8 cellular contexts compared by ENCODE assay signal in the genomic region with DNA sequence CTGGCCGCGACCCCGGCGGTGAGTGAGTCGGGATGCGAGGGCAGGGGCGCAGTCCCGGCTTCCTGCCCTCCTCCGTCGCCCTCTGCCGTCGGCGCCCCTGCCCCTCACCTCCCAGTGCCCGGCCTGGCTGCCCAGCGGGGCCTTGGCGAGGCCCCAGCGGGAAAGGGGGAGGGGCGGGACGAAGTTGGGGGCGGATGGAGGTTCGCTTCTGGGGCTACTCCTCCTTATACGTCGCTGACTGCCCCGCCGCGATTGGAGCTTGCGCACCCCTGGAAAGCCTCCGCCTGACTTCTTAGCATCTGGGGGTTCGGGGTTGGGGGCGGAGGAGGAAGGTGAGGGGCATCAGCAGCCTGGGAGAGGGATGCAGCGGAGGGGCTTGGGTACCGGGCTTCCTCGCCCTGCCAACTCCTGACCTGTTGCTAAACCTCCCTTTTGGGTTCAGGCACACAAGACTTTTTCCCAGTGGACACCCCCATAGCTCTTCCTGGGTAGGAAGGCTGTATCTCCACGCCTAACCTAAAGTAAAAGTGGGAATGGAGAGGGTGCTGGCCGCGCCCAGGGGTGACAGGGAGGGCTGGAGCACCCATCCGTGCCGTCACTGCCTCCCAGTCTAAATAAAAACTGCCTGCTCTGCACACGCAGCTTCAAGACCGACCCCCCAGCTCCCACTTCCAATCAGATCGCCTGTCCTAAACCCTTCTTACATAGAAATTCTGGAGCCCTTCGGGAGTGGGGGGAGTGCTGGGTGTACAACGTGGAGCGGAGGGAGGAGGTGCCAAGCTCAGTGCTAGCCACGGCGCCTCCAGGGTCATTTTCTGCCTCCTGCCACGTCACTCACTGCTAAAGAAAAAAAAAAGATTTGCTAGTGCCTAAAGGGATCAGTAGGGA. TPM values are rescaled to one million over a fixed set of nuclear protein-coding genes. Genes with fewer than 3 reads are reported as not detected.
DNase-seq lines count a peak whose midpoint lies in the region; ATAC-seq, FAIRE-seq and TF ChIP-seq lines count a peak whose summit lies in the region.

No MANE protein-coding gene starts in this region.

- 0% methylated on average over 41 to 47 of the region's 47 CpGs for WGBS in small intestine, 3 donors

- H3K4me1 ChIP-seq in small intestine (ENCODE audit: control insufficient read depth in 2 of 2, insufficient read depth in 1 of 2, low read depth in 1 of 2, low read length in 1 of 2) = no peaks in the 10 kb centered on the region

- H3K27ac ChIP-seq in WERI-Rb-1 (peak overlapping the region; percentile 77), small intestine (ENCODE audit: low read depth in 1 of 2, low read length in 1 of 2) (peak overlapping the region; percentile 98 to 99)

- H3K4me3 ChIP-seq in WERI-Rb-1 (ENCODE audit: low read depth, low read length) (peak overlapping the region; percentile 97), bronchial epithelial cell (ENCODE audit: low read depth, low read length) (peak overlapping the region; percentile 68), small intestine (ENCODE audit: low read depth in 1 of 2, low read length in 2 of 2) (peak overlapping the region; percentile 95 to 98)

- H3K27me3 ChIP-seq in WERI-Rb-1 (ENCODE audit: insufficient read depth, low read depth, severe bottlenecking) (no peaks in the 10 kb centered on the region), bronchial epithelial cell (ENCODE audit: control insufficient read depth, insufficient read depth, low read length) (no peaks in the 10 kb centered on the region), small intestine (ENCODE audit: control insufficient read depth in 2 of 2, insufficient read depth in 2 of 2, low read length in 2 of 2) (no peaks in the 10 kb centered on the region)

- DNase-seq in GM12891 (ENCODE audit: insufficient read length, low spot score) (peak; percentile 54), NCI-H1694 (lab: John Stamatoyannopoulos, UW) (peak; percentile 36), WERI-Rb-1 (peak; percentile 81), bronchial epithelial cell (ENCODE audit: low read depth) (peak; percentile 67), inferior parietal cortex (ENCODE audit: extremely low spot score) (peak; percentile 38), small intestine (peak; percentile 78), MV-4-11 (lab: John Stamatoyannopoulos, UW) (no peak)

- ATAC-seq in HG02678 (IDR thresholded peaks at IDR 0.05; ENCODE audit: unreplicated experiment) = peak; percentile 38

- H3K36me3 ChIP-seq in WERI-Rb-1 (no peaks in the 10 kb centered on the region), bronchial epithelial cell (ENCODE audit: control insufficient read depth, insufficient read depth, low read length) (no peaks in the 10 kb centered on the region), small intestine (ENCODE audit: control insufficient read depth in 2 of 2, insufficient read depth in 2 of 2, low read length in 2 of 2) (no peaks in the 10 kb centered on the region)

- no peak; the same call in 1 of the 2 replicates for TF ChIP-seq POLR2A in GM12891 (IDR thresholded peaks at IDR 0.05; ENCODE audit: low read depth, low read length)

- FAIRE-seq in GM12891 (lab: Jason Lieb, UNC) (peak; percentile 13), bronchial epithelial cell (lab: Jason Lieb, UNC) (no peak), small intestine (lab: Jason Lieb, UNC) (no peak)

- H3K9me3 ChIP-seq in WERI-Rb-1 (ENCODE audit: severe bottlenecking) = no peaks in the 10 kb centered on the region
- H3K9me3 ChIP-seq in small intestine (ENCODE audit: control insufficient read depth, low read depth) = no peaks in the 10 kb centered on the region

- TF ChIP-seq CTCF in WERI-Rb-1 (IDR thresholded peaks at IDR 0.05; ENCODE audit: low read depth, low read length) = no peak
- no peak for TF ChIP-seq CTCF in bronchial epithelial cell (IDR thresholded peaks at IDR 0.05; ENCODE audit: insufficient read depth, low read length, severe bottlenecking)

TF ChIP-seq in GM12891, 5 proteins besides CTCF, POLR2A, EP300 and RAD21:
- no peak for TF ChIP-seq POU2F2 (IDR thresholded peaks at IDR 0.05; ENCODE audit: low read depth, low read length)
- no peak for TF ChIP-seq SPI1 (IDR thresholded peaks at IDR 0.05; ENCODE audit: low read depth, low read length)
- no peak for TF ChIP-seq POLR2AphosphoS5 (IDR thresholded peaks at IDR 0.05; ENCODE audit: low read depth, low read length)
- no peak for TF ChIP-seq PAX5 (IDR thresholded peaks at IDR 0.05; ENCODE audit: insufficient read depth, low read length, severe bottlenecking)
- no peak for TF ChIP-seq TAF1 (IDR thresholded peaks at IDR 0.05; ENCODE audit: low read depth, low read length)

RNA-seq across cellular contexts. Expression of gene TMEM263, which starts 0.6 kb away (rescaled TPM):
- 18.4 TPM for polyA plus RNA-seq in GM12891 (2012; ENCODE audit: low read depth, missing spikeins)
- 15.9 and 26.6 TPM in 2 replicates for total RNA-seq in bronchial epithelial cell
- polyA plus RNA-seq in small intestine = 10 to 100 TPM; 12.7 to 27.3 (median 13.8) TPM

RNA-seq across cellular contexts. Expression of gene MTERF2, which starts 30.7 kb away (rescaled TPM):
- 6.2 TPM for polyA plus RNA-seq in GM12891 (2012; ENCODE audit: low read depth, missing spikeins)
- total RNA-seq in bronchial epithelial cell = 3.6 and 3.9 TPM in 2 replicates
- 10 to 100 TPM in 2 of 3 donors, 1 to 10 TPM in 1; 4.9 to 20.8 (median 10.7) TPM for polyA plus RNA-seq in small intestine
